21 cellular contexts compared by ENCODE assay signal in the genomic region with DNA sequence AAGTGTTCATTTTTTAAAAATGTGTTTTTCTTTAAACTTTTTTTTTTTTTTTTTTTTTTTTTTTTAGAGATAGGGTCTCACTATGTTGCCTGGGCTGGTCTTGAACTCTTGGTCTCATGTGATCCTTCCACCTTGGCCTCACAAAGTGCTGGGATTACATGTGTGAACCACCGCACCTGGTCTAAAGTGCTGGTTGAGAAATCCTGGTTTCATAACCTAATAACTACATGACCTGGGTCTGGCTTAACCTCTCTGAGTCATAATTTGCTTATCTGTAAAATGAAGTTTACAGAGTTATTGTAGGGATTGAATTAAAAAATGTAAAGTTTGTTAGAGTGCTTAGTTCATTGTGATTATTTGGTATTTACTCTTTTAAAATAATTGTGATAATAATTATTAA. TPM values are rescaled to one million over a fixed set of nuclear protein-coding genes. Genes with fewer than 3 reads are reported as not detected.
DNase-seq lines count a peak whose midpoint lies in the region; ATAC-seq and TF ChIP-seq lines count a peak whose summit lies in the region.
"Had no signal": no experiment of that assay in that cellular context is flagged by ENCODE, and none has a peak within 500 bp of the region (broad histone marks: within the 10 kb centered on the region; RNA-seq: fewer than 3 reads in every experiment).

No MANE protein-coding gene starts in this region.

- DNase-seq in H4 (ENCODE audit: low spot score) (peak; percentile 20), NCI-H226 (peak; percentile 46), fibroblast of pulmonary artery (ENCODE audit: low read depth) (peak; percentile 39), mucosa of descending colon (no peak), DMS79 treated with DMSO at 0.1 percent for 48 hours (lab: John Stamatoyannopoulos, UW) (no peak), AG08395 (ENCODE audit: low spot score) (no peak)
- no peak for DNase-seq in NK-92 treated with Interleukin-12 subunit alpha and Interleukin-12 subunit beta, amount 100 ng/mL, for 24 hours (lab: John Stamatoyannopoulos, UW)
- DNase-seq in activated CD4-positive, CD25-positive, alpha-beta regulatory T cell (lab: John Stamatoyannopoulos, UW), result no peak
- DNase-seq: activated effector memory CD4-positive, alpha-beta T cell treated with anti-CD3 and anti-CD28 coated beads, Interleukin-2, amount 50 U/mL, for 16 hours; activated naive CD8-positive, alpha-beta T cell treated with anti-CD3 and anti-CD28 coated beads, Interleukin-2, amount 50 U/mL, for 24 hours; brain microvascular endothelial cell; DMS153; gastrocnemius medialis; H9; NCI-H1694 treated with DMSO at 0.1 percent for 48 hours; NCI-H774; SJCRH30; tibial artery had no signal

- H3K9me3 ChIP-seq in mucosa of descending colon, result no peaks in the 10 kb centered on the region
- H3K9me3 ChIP-seq: gastrocnemius medialis, SJCRH30, tibial artery had no signal

- H3K4me1 ChIP-seq in mucosa of descending colon (ENCODE audit: low read depth), result no peaks in the 10 kb centered on the region
- H3K4me1 ChIP-seq: parathyroid adenoma, SJCRH30, tibial artery had no signal

- intact Hi-C loops in mucosa of descending colon (cut with DNase I, micrococcal nuclease), result no loop called here

- no peak overlapping the region for H3K4me3 ChIP-seq in fibroblast of pulmonary artery (replicated peaks; ENCODE audit: low read depth, low read length)
- no peak overlapping the region for H3K4me3 ChIP-seq in mucosa of descending colon
- H3K4me3 ChIP-seq: gastrocnemius medialis, SJCRH30, tibial artery had no signal

- peak; percentile 20 for ATAC-seq in mucosa of descending colon
- ATAC-seq: activated naive CD8-positive, alpha-beta T cell treated with anti-CD3 and anti-CD28 coated beads, Interleukin-2, amount 50 U/mL, for 24 hours; gastrocnemius medialis; natural killer cell treated with Interleukin-12 subunit alpha and Interleukin-12 subunit beta and Interleukin-15 and Interleukin-18, amount 100 ng/mL, for 72 hours had no signal

- no peaks in the 10 kb centered on the region for H3K36me3 ChIP-seq in mucosa of descending colon (ENCODE audit: low read depth)
- H3K36me3 ChIP-seq: brain microvascular endothelial cell, gastrocnemius medialis, SJCRH30, tibial artery had no signal

- no peak for TF ChIP-seq CTCF in fibroblast of pulmonary artery (IDR thresholded peaks at IDR 0.05; ENCODE audit: low read length, missing control alignments)
- TF ChIP-seq CTCF in mucosa of descending colon (IDR thresholded peaks at IDR 0.05), result no peak

RNA-seq across cellular contexts. Expression of gene HSD17B13, which starts 5.2 kb away (rescaled TPM):
- 4.5 and 7.0 TPM in 2 replicates for total RNA-seq in H4 (2014; rRNA removed; shearing (Covaris generic))
- total RNA-seq in mucosa of descending colon, result 1 to 10 TPM in 1 of 3 donors, under 1 TPM in 2; 0.36 to 1.8 (median 0.76) TPM
- total RNA-seq: endothelial cell of umbilical vein, H9, SJCRH30 had no signal

Comparison
In these comparisons a context has a peak if more than half of its experiments do, and no peak if none do; other contexts are left out.
1. DNase-seq: peak in H4 (single experiment), NCI-H226 (single experiment) and fibroblast of pulmonary artery (single experiment); none in mucosa of descending colon (0 of 3), NK-92 treated with Interleukin-12 subunit alpha and Interleukin-12 subunit beta, amount 100 ng/mL, for 24 hours (single experiment), DMS79 treated with DMSO at 0.1 percent for 48 hours (single experiment), activated CD4-positive, CD25-positive, alpha-beta regulatory T cell (0 of 4) and AG08395 (single experiment).